1 cellular context compared by ENCODE assay signal in genomic region chr14:103121846-103122577, GRCh38.
A peak's percentile ranks its signal among the peaks of the same experiment; 100 is the strongest.
TF ChIP-seq lines count a peak whose summit lies in the region.

No MANE protein-coding gene starts in this region.

TF ChIP-seq in HEK293, 187 proteins besides CTCF, POLR2A, EP300 and RAD21 (continued from another document):
- peak; percentile 47; the same call in 1 of the 2 replicates for TF ChIP-seq KLF9 (tag by site-specific recombination; IDR thresholded peaks at IDR 0.05; ENCODE audit: low read depth)
- peak; percentile 72; the same call in 1 of the 2 replicates for TF ChIP-seq ZBTB8A (tag by site-specific recombination; IDR thresholded peaks at IDR 0.05)
- TF ChIP-seq SP2 (tag by site-specific recombination; IDR thresholded peaks at IDR 0.05) = peak; percentile 64
- no peak for TF ChIP-seq WT1 (tag by site-specific recombination; IDR thresholded peaks at IDR 0.05)
- peak; percentile 85 for TF ChIP-seq ZBTB17 (tag by site-specific recombination; IDR thresholded peaks at IDR 0.05)
- peak; percentile 44; the same call in 1 of the 2 replicates for TF ChIP-seq ZNF341 (tag by site-specific recombination; IDR thresholded peaks at IDR 0.05; ENCODE audit: low read depth)
- TF ChIP-seq KLF16 (tag by site-specific recombination; IDR thresholded peaks at IDR 0.05) = 0 out of 2 replicates have a peak, but pooled peaks have one; percentile 24
- TF ChIP-seq SCRT2 (tag by site-specific recombination; IDR thresholded peaks at IDR 0.05) = peak; percentile 98
- TF ChIP-seq SETDB1 (IDR thresholded peaks at IDR 0.05; ENCODE audit: insufficient read length, low read length) = no peak
- TF ChIP-seq ZNF10 (tag by site-specific recombination; IDR thresholded peaks at IDR 0.05) = 0 out of 2 replicates have a peak, but pooled peaks have one; percentile 44
- peak; percentile 30; the same call in 1 of the 2 replicates for TF ChIP-seq ZNF600 (tag by site-specific recombination; IDR thresholded peaks at IDR 0.05)
